ENCODE assay signal across 27 cellular contexts in the genomic region with DNA sequence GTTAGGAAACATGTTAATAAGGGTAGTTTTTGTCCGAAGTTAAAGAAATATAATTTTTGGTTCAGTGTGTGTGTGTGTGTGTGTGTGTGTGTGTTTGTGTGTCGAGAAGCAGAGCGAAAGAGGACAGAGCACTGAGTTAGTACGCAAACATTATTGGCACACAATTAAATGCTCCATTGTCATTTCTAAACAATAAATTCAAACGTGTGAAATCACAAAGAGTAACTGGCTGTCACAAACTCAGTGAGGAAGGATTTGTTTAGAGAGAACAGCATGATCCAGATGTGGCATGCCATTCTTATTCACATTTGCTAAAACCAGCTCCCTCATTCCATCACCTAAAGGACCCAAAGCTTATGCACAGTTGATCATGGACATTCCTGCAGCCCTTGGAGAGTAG.
"Had no signal": no experiment of that assay in that cellular context is flagged by ENCODE, and none has a peak within 500 bp of the region (broad histone marks: within the 10 kb centered on the region; RNA-seq: fewer than 3 reads in every experiment).

No MANE protein-coding gene starts in this region.

- FAIRE-seq: HepG2 had no signal

- H3K4me1 ChIP-seq: adrenal gland, SJSA1 had no signal

- H3K9me3 ChIP-seq: adrenal gland had no signal

- DNase-seq: activated CD4-positive, alpha-beta T cell treated with anti-CD3 and anti-CD28 coated beads for 4 hours; activated CD8-positive, alpha-beta memory T cell treated with anti-CD3 and anti-CD28 coated beads, Interleukin-2, amount 50 U/mL, for 4 hours; activated CD8-positive, alpha-beta T cell treated with anti-CD3 and anti-CD28 coated beads for 36 hours; activated gamma-delta T cell treated with Interleukin-2 at 50 U/mL for 16 hours; activated naive CD4-positive, alpha-beta T cell treated with anti-CD3 and anti-CD28 coated beads, Interleukin-2, amount 50 U/mL, for 16 hours; activated naive CD8-positive, alpha-beta T cell treated with anti-CD3 and anti-CD28 coated beads, Interleukin-2, amount 10 ng/mL, durations not matched to agents 7 days and 5 days; activated T-cell treated with anti-CD3 and anti-CD28 coated beads, Interleukin-2, amount 50 U/mL, for 72 hours; adrenal gland; aorta; NCI-H1092; NCI-H1417; NCI-H1930; NCI-H2171 treated with DMSO at 0.1 percent for 48 hours; NCI-H226; NCI-H510A; NCI-H69; NK-92 treated with Interleukin-12 subunit alpha and Interleukin-12 subunit beta, amount 100 ng/mL, for 24 hours; OCI-M1; RPMI8226; SHP77; SW 1271 had no signal

- H3K4me3 ChIP-seq: adrenal gland, SJSA1 had no signal

- ATAC-seq: activated CD4-positive, CD25-positive, alpha-beta regulatory T cell treated with anti-CD3 and anti-CD28 coated beads, Interleukin-2, amount 50 U/mL, for 24 hours; activated CD8-positive, alpha-beta T cell treated with anti-CD3 and anti-CD28 coated beads for 36 hours; activated T-cell treated with anti-CD3 and anti-CD28 coated beads, Interleukin-2, amount 50 U/mL, for 72 hours; HepG2; Panc1; SK-N-SH treated with all-trans-retinoic acid at 6 μM for 48 hours had no signal

- H3K9ac ChIP-seq: KMS-11 had no signal

- H3K4me2 ChIP-seq: KMS-11 had no signal

- H3K27me3 ChIP-seq: adrenal gland, SJSA1 had no signal

- H3K36me3 ChIP-seq: SJSA1 had no signal

- H3K27ac ChIP-seq: adrenal gland, KMS-11, SJSA1 had no signal
